Comparison of ENCODE assay signal across 8 cellular contexts in genomic region chr7:107661081-107661864, GRCh38. TPM values are rescaled to one million over a fixed set of nuclear protein-coding genes. Genes with fewer than 3 reads are reported as not detected.
DNase-seq lines count a peak whose midpoint lies in the region; ATAC-seq lines count a peak whose summit lies in the region.

No MANE protein-coding gene starts in this region.

- no peaks in the 10 kb centered on the region for H3K9me3 Mint-ChIP-seq in activated naive CD4-positive, alpha-beta T cell treated with anti-CD3 and anti-CD28 coated beads, Interleukin-2, amount 50 U/mL, for 72 hours

- DNase-seq in GM03348 (ENCODE audit: low spot score), result peak; percentile 41
- peak; percentile 57 for DNase-seq in NT2/D1 (ENCODE audit: low read depth, low spot score)
- peak; percentile 59 to 61 for DNase-seq in activated naive CD4-positive, alpha-beta T cell treated with anti-CD3 and anti-CD28 coated beads, Interleukin-2, amount 50 U/mL, for 72 hours (ENCODE audit: low spot score in 2 of 2)
- DNase-seq in left cardiac atrium, result peak; percentile 61
- no peak for DNase-seq in globus pallidus (ENCODE audit: low spot score)
- DNase-seq in OCI-M1 (lab: John Stamatoyannopoulos, UW), result no peak

- intact Hi-C loops in left cardiac atrium (cut with DNase I), result no loop called here

- H3K4me1 ChIP-seq in NT2/D1 (ENCODE audit: insufficient read depth, insufficient read length) (peaks cover 5% of the 10 kb centered on the region), rectal smooth muscle tissue (ENCODE audit: control insufficient read depth, insufficient read depth, low read length) (no peaks in the 10 kb centered on the region)

- H3K36me3 ChIP-seq in NT2/D1 (ENCODE audit: insufficient read depth, insufficient read length, low read length) (no peaks in the 10 kb centered on the region), rectal smooth muscle tissue (ENCODE audit: control insufficient read depth, insufficient read depth, low read length) (no peaks in the 10 kb centered on the region)

- H3K4me3 ChIP-seq in NT2/D1 (ENCODE audit: insufficient read length, low read depth) (peak overlapping the region; percentile 44), rectal smooth muscle tissue (ENCODE audit: low read length) (peak overlapping the region; percentile 67)

- no peaks in the 10 kb centered on the region for H3K36me3 Mint-ChIP-seq in activated naive CD4-positive, alpha-beta T cell treated with anti-CD3 and anti-CD28 coated beads, Interleukin-2, amount 50 U/mL, for 72 hours

- no peaks in the 10 kb centered on the region for H3K9me3 ChIP-seq in NT2/D1 (ENCODE audit: insufficient read depth, low read length)

- H3K27ac Mint-ChIP-seq in activated naive CD4-positive, alpha-beta T cell treated with anti-CD3 and anti-CD28 coated beads, Interleukin-2, amount 50 U/mL, for 72 hours, result peak overlapping the region in 1 of 2 donors; percentile 92

- peak; percentile 61 for ATAC-seq in HG02798 (IDR thresholded peaks at IDR 0.05; ENCODE audit: poor library complexity, unreplicated experiment)
- peak; percentile 26 to 42 for ATAC-seq in activated naive CD4-positive, alpha-beta T cell treated with anti-CD3 and anti-CD28 coated beads, Interleukin-2, amount 50 U/mL, for 72 hours
- peak; percentile 78 to 84 for ATAC-seq in left cardiac atrium

- H3K9ac ChIP-seq in NT2/D1 (ENCODE audit: insufficient read length, low read depth), result peak overlapping the region; percentile 42
- no peak overlapping the region for H3K9ac ChIP-seq in rectal smooth muscle tissue (ENCODE audit: low read length)

- H3K27me3 ChIP-seq in NT2/D1 (ENCODE audit: insufficient read depth, insufficient read length) (peaks cover 58% of the 10 kb centered on the region), rectal smooth muscle tissue (ENCODE audit: control insufficient read depth, insufficient read depth, low read length) (peaks cover 14% of the 10 kb centered on the region)

- no peak overlapping the region for H3K27ac ChIP-seq in rectal smooth muscle tissue (ENCODE audit: low read depth, low read length)

RNA-seq across cellular contexts. Expression of gene SLC26A4, which starts 0.6 kb away (rescaled TPM):
- 1 to 10 TPM; 1.1 to 2.5 TPM for total RNA-seq in activated naive CD4-positive, alpha-beta T cell treated with anti-CD3 and anti-CD28 coated beads, Interleukin-2, amount 50 U/mL, for 72 hours
- total RNA-seq in left cardiac atrium, result under 1 TPM; 0.58 to 0.74 TPM

Comparison
In these comparisons a context has a peak if more than half of its experiments do, and no peak if none do; other contexts are left out.
1. DNase-seq: peak in GM03348 (single experiment), NT2/D1 (single experiment), activated naive CD4-positive, alpha-beta T cell treated with anti-CD3 and anti-CD28 coated beads, Interleukin-2, amount 50 U/mL, for 72 hours (2 of 2) and left cardiac atrium (single experiment); none in globus pallidus (single experiment) and OCI-M1 (single experiment).
2. Peak in every context shown above with its lines, with median percentiles within 50 percentile points of each other: ATAC-seq.